ENCODE assay signal across 18 cellular contexts in the genomic region with DNA sequence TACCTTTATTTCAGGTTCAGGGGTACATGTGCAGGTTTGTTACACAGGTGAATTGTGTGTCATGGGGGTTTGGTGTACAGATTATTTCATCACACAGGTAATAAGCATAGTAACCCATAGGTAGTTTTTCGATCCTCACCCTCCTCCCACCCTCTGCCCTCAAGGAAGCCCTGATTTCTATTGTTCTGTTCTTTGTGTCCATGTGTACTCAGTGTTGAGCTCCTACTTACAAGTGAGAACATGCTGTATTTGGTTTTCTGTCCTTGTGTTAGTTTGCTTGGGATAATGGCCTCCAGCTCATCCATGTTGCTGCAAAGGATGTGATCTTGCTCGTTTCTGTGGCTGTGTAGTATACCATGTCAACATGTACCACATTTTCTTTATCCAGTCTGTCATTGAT.
DNase-seq lines count a peak whose midpoint lies in the region; ATAC-seq and TF ChIP-seq lines count a peak whose summit lies in the region.
"Had no signal": no experiment of that assay in that cellular context is flagged by ENCODE, and none has a peak within 500 bp of the region (broad histone marks: within the 10 kb centered on the region; RNA-seq: fewer than 3 reads in every experiment).

No MANE protein-coding gene starts in this region.

- H3K9me3 ChIP-seq in CD4-positive, alpha-beta T cell (ENCODE audit: control insufficient read depth, low read length), result no peaks in the 10 kb centered on the region
- H3K9me3 ChIP-seq in CD8-positive, alpha-beta memory T cell (ENCODE audit: low read length), result no peaks in the 10 kb centered on the region
- H3K9me3 ChIP-seq in OCI-LY3 (ENCODE audit: insufficient read depth, low read length), result no peaks in the 10 kb centered on the region
- H3K9me3 ChIP-seq in PC-9 (ENCODE audit: insufficient read depth, low read depth), result no peaks in the 10 kb centered on the region
- H3K9me3 ChIP-seq: Caco-2, upper lobe of right lung had no signal

- no peak overlapping the region for H3K4me3 Mint-ChIP-seq in CD4-positive, alpha-beta T cell
- peak overlapping the region in 1 of 7 donors; percentile 2 for H3K4me3 Mint-ChIP-seq in CD8-positive, alpha-beta memory T cell
- H3K4me3 Mint-ChIP-seq in central memory CD8-positive, alpha-beta T cell, result no peak overlapping the region

- no peaks in the 10 kb centered on the region for H3K27me3 Mint-ChIP-seq in CD4-positive, alpha-beta T cell
- H3K27me3 Mint-ChIP-seq in CD8-positive, alpha-beta memory T cell, result no peaks in the 10 kb centered on the region
- H3K27me3 Mint-ChIP-seq in central memory CD8-positive, alpha-beta T cell, result no peaks in the 10 kb centered on the region

- CTCF ChIA-PET in CD4-positive, alpha-beta T cell (lab: Charles Lee), result interaction anchor here (1.3 to 1.5 kb wide), 2 partner anchors 12 to 65 kb away, joined by 3 to 5 read pairs; no protein-coding TSS in a partner anchor
- CTCF ChIA-PET in CD8-positive, alpha-beta memory T cell (lab: Charles Lee), result no interaction called here
- CTCF ChIA-PET in PC-9 (lab: Charles Lee), result no interaction called here

- H3K27me3 ChIP-seq in CD4-positive, alpha-beta T cell (ENCODE audit: control insufficient read depth, insufficient read depth, low read length), result no peaks in the 10 kb centered on the region
- no peaks in the 10 kb centered on the region for H3K27me3 ChIP-seq in CD8-positive, alpha-beta memory T cell (ENCODE audit: insufficient read depth, low read length, poor library complexity, severe bottlenecking)
- H3K27me3 ChIP-seq in OCI-LY3 (ENCODE audit: low read depth, low read length) (no peaks in the 10 kb centered on the region), PC-9 (ENCODE audit: insufficient read depth, low read depth) (no peaks in the 10 kb centered on the region)
- H3K27me3 ChIP-seq: cardiac muscle cell, hepatocyte, upper lobe of right lung had no signal

- peaks cover 84% of the 10 kb centered on the region for H3K36me3 Mint-ChIP-seq in CD4-positive, alpha-beta T cell (ENCODE audit: low read depth)
- peaks cover 12 to 72% (median 23%) of the 10 kb centered on the region in 3 donors for H3K36me3 Mint-ChIP-seq in CD8-positive, alpha-beta memory T cell
- peaks cover 61% of the 10 kb centered on the region for H3K36me3 Mint-ChIP-seq in central memory CD8-positive, alpha-beta T cell (ENCODE audit: insufficient read depth)

- no peak overlapping the region for H3K27ac ChIP-seq in CD4-positive, alpha-beta T cell (ENCODE audit: low read depth, low read length)
- no peak overlapping the region for H3K27ac ChIP-seq in CD8-positive, alpha-beta memory T cell (ENCODE audit: low read depth, low read length)
- H3K27ac ChIP-seq in OCI-LY3 (ENCODE audit: low read length) (peak overlapping the region; percentile 18; the same call in 1 of the 2 replicates), PC-9 (no peak overlapping the region)
- H3K27ac ChIP-seq: cardiac muscle cell, hepatocyte, RWPE1, upper lobe of right lung had no signal

- H3K4me1 Mint-ChIP-seq in CD4-positive, alpha-beta T cell (ENCODE audit: low read depth), result peaks cover 78% of the 10 kb centered on the region
- peaks cover 65 to 95% (median 91%) of the 10 kb centered on the region in 3 donors for H3K4me1 Mint-ChIP-seq in CD8-positive, alpha-beta memory T cell
- H3K4me1 Mint-ChIP-seq in central memory CD8-positive, alpha-beta T cell, result peaks cover 74% of the 10 kb centered on the region

- H3K9me3 Mint-ChIP-seq in CD4-positive, alpha-beta T cell, result no peaks in the 10 kb centered on the region
- no peaks in the 10 kb centered on the region for H3K9me3 Mint-ChIP-seq in CD8-positive, alpha-beta memory T cell
- H3K9me3 Mint-ChIP-seq in central memory CD8-positive, alpha-beta T cell, result no peaks in the 10 kb centered on the region
- H3K9me3 Mint-ChIP-seq: activated T-helper 2 cell treated with anti-CD3 and anti-CD28 coated beads, Interferon-gamma antibody, Interleukin-2, Interleukin-4, amounts not matched to agents 10 μg/mL and 5 μg/mL and 100 μg/mL, durations not matched to agents 14 hours and 24 hours and 36 hours had no signal

- DNase-seq in CD4-positive, alpha-beta T cell, result no peak
- no peak for DNase-seq in CD8-positive, alpha-beta memory T cell
- no peak for DNase-seq in central memory CD8-positive, alpha-beta T cell (ENCODE audit: low spot score in 2 of 2)
- no peak for DNase-seq in HPDE6-E6E7 (ENCODE audit: extremely low spot score)
- DNase-seq in PC-9, result no peak
- DNase-seq: Caco-2; dermis blood vessel endothelial cell; NCI-H1694 treated with DMSO at 0.1 percent for 48 hours; retina; stimulated activated CD4-positive, alpha-beta T cell treated with anti-CD3 and anti-CD28 coated beads, Interleukin-4, amount 100 ng/mL, for 4 hours; upper lobe of right lung had no signal

- H3F3A ChIP-seq in PC-9 (ENCODE audit: insufficient read depth, low read depth), result 0 out of 2 replicates have a peak, but pooled peaks cover 6% of the 10 kb centered on the region

- peaks cover 16% of the 10 kb centered on the region for H3K36me3 ChIP-seq in CD8-positive, alpha-beta memory T cell (ENCODE audit: insufficient read depth, low read length)
- H3K36me3 ChIP-seq in OCI-LY3 (replicated peaks; ENCODE audit: low read depth, low read length) (peaks cover 77% of the 10 kb centered on the region), PC-9 (ENCODE audit: low read depth) (peaks cover 20% of the 10 kb centered on the region; the same call in 1 of the 2 replicates)
- H3K36me3 ChIP-seq: cardiac muscle cell had no signal

- H3K9ac ChIP-seq in OCI-LY3 (ENCODE audit: low read length), result no peak overlapping the region

- peaks cover 90% of the 10 kb centered on the region for H4K20me1 ChIP-seq in OCI-LY3 (ENCODE audit: insufficient read depth, low read length)
- no peaks in the 10 kb centered on the region for H4K20me1 ChIP-seq in PC-9 (ENCODE audit: insufficient read depth)

- intact Hi-C loops in CD4-positive, alpha-beta T cell (cut with DNase I, micrococcal nuclease), result no loop called here
- intact Hi-C loops in PC-9 (cut with micrococcal nuclease; ENCODE audit: unreplicated experiment), result no loop called here

- peaks cover 100% of the 10 kb centered on the region for H3K79me2 ChIP-seq in OCI-LY3 (ENCODE audit: low read length)
- no peaks in the 10 kb centered on the region for H3K79me2 ChIP-seq in PC-9 (ENCODE audit: low read depth)
- H3K79me2 ChIP-seq: hepatocyte had no signal

- H3K27ac Mint-ChIP-seq in CD4-positive, alpha-beta T cell, result peak overlapping the region; percentile 64
- H3K27ac Mint-ChIP-seq in CD8-positive, alpha-beta memory T cell, result peak overlapping the region in 7 of 8 donors; percentile 4 to 72 (median 36)
- H3K27ac Mint-ChIP-seq in central memory CD8-positive, alpha-beta T cell (ENCODE audit: low read depth), result peak overlapping the region; percentile 41
- H3K27ac Mint-ChIP-seq: activated T-helper 2 cell treated with anti-CD3 and anti-CD28 coated beads, Interferon-gamma antibody, Interleukin-2, Interleukin-4, amounts not matched to agents 10 μg/mL and 5 μg/mL and 100 μg/mL, durations not matched to agents 14 hours and 24 hours and 36 hours had no signal

- no peak overlapping the region for H3K4me3 ChIP-seq in CD8-positive, alpha-beta memory T cell (ENCODE audit: low read length)
- H3K4me3 ChIP-seq in OCI-LY3 (ENCODE audit: low read length), result no peak overlapping the region
- H3K4me3 ChIP-seq in PC-9, result no peak overlapping the region
- H3K4me3 ChIP-seq: cardiac muscle cell, hepatocyte, upper lobe of right lung had no signal

- peaks cover 74% of the 10 kb centered on the region for H3K4me1 ChIP-seq in CD8-positive, alpha-beta memory T cell (ENCODE audit: insufficient read depth, low read length)
- H3K4me1 ChIP-seq in OCI-LY3 (ENCODE audit: low read length) (peaks cover 51% of the 10 kb centered on the region), PC-9 (replicated peaks; ENCODE audit: insufficient read depth) (peaks cover 6% of the 10 kb centered on the region; the same call in 1 of the 2 replicates)

- BruUV-seq in PC-9 (replicated peaks; lab: Mats Ljungman, UMichigan), result no TSS peak

- H3K4me2 ChIP-seq in OCI-LY3 (ENCODE audit: low read length), result peak overlapping the region; percentile 8; the same call in 1 of the 2 replicates
- H3K4me2 ChIP-seq in PC-9, result no peak overlapping the region
- H3K4me2 ChIP-seq: hepatocyte had no signal

- ATAC-seq in CD4-positive, alpha-beta T cell (ENCODE audit: poor library complexity), result no peak
- ATAC-seq in central memory CD8-positive, alpha-beta T cell (replicated peaks; ENCODE audit: extremely low read depth, poor library complexity, severe bottlenecking), result no peak
- no peak for ATAC-seq in HG03039 (IDR thresholded peaks at IDR 0.05; ENCODE audit: unreplicated experiment)
- ATAC-seq: activated CD4-positive, CD25-positive, alpha-beta regulatory T cell treated with anti-CD3 and anti-CD28 coated beads, Interleukin-2, amount 50 U/mL, for 24 hours; upper lobe of right lung had no signal

- no peak for TF ChIP-seq CTCF in CD4-positive, alpha-beta T cell (IDR thresholded peaks at IDR 0.05)
- TF ChIP-seq CTCF in OCI-LY3 (IDR thresholded peaks at IDR 0.05; ENCODE audit: low read depth, low read length) (no peak), PC-9 (conservative IDR thresholded peaks at IDR 0.05) (no peak)

- POLR2A ChIA-PET in CD4-positive, alpha-beta T cell (lab: Charles Lee), result no interaction called here
- POLR2A ChIA-PET in CD8-positive, alpha-beta memory T cell (lab: Charles Lee), result no interaction called here
- POLR2A ChIA-PET in PC-9 (lab: Charles Lee; ENCODE audit: unreplicated experiment), result no interaction called here

- H2AFZ ChIP-seq in OCI-LY3 (ENCODE audit: low read depth, low read length) (no peak overlapping the region), PC-9 (no peak overlapping the region)
- H2AFZ ChIP-seq: hepatocyte had no signal

- H3K9me2 ChIP-seq in PC-9 (ENCODE audit: insufficient read depth), result no peaks in the 10 kb centered on the region
